ENCODE assay signal across 22 cellular contexts in the genomic region with DNA sequence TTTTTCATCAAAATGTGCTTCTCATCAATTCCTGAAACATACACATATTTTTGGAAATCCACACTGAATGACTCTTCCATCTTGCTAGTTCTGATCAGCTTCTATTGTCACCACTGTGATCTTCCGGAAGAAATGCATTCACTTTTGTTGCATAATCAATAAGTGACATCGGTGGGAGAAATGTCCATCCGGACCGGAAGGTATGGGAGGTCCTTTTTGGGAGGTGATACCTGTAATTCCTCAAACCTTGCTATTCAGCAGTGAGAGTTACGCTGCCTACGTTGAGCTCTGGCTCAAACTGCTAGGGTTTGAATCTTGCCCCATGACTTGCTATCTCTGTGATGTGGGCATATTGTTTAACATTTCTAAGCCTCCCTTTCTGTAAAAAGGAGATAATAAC.
"Had no signal": no experiment of that assay in that cellular context is flagged by ENCODE, and none has a peak within 500 bp of the region (broad histone marks: within the 10 kb centered on the region; RNA-seq: fewer than 3 reads in every experiment).

No MANE protein-coding gene starts in this region.

- H3K4me2 ChIP-seq: hepatocyte had no signal

- H3K4me3 ChIP-seq: coronary artery, dorsolateral prefrontal cortex, esophagus muscularis mucosa, gastroesophageal sphincter, heart left ventricle, hepatocyte, lower lobe of right lung, mucosa of descending colon had no signal

- ATAC-seq: foreskin keratinocyte, gastroesophageal sphincter, heart left ventricle, left colon, left lobe of liver, left ventricle myocardium superior, lower lobe of right lung, mucosa of descending colon had no signal

- DNase-seq: dermis blood vessel endothelial cell; dorsolateral prefrontal cortex; effector CD4-positive, alpha-beta T cell; effector memory CD4-positive, alpha-beta T cell; foreskin keratinocyte; heart left ventricle; hypothalamus; immature natural killer cell; islet precursor cell; kidney; kidney glomerular epithelial cell; left colon; left ventricle myocardium superior; lower lobe of right lung; mesenchymal stem cell; mucosa of descending colon had no signal

- H3K27me3 ChIP-seq: dorsolateral prefrontal cortex, esophagus muscularis mucosa, foreskin keratinocyte, gastroesophageal sphincter, heart left ventricle, hepatocyte had no signal

- H3K27ac Mint-ChIP-seq: immature natural killer cell, mesothelial cell of epicardium had no signal

- H3K36me3 ChIP-seq: esophagus muscularis mucosa, gastroesophageal sphincter, heart left ventricle, lower lobe of right lung had no signal

- H3K27ac ChIP-seq: coronary artery, dorsolateral prefrontal cortex, esophagus muscularis mucosa, foreskin keratinocyte, gastroesophageal sphincter, heart left ventricle, lower lobe of right lung had no signal

- H3K36me3 Mint-ChIP-seq: immature natural killer cell, mesothelial cell of epicardium had no signal

- H3K4me1 ChIP-seq: esophagus muscularis mucosa, foreskin keratinocyte, heart left ventricle had no signal

- H3K9me3 ChIP-seq: gastroesophageal sphincter, lower lobe of right lung, mucosa of descending colon had no signal

- H3K4me3 Mint-ChIP-seq: immature natural killer cell, mesothelial cell of epicardium had no signal

- H2AFZ ChIP-seq: hepatocyte had no signal
